ENCODE assay signal across 9 cellular contexts in genomic region chr19:35629332-35629633, GRCh38. TPM values are rescaled to one million over a fixed set of nuclear protein-coding genes. Genes with fewer than 3 reads are reported as not detected.
DNase-seq lines count a peak whose midpoint lies in the region; ATAC-seq and TF ChIP-seq lines count a peak whose summit lies in the region.
"Had no signal": no experiment of that assay in that cellular context is flagged by ENCODE, and none has a peak within 500 bp of the region (broad histone marks: within the 10 kb centered on the region; RNA-seq: fewer than 3 reads in every experiment).

No MANE protein-coding gene starts in this region.

- no peak overlapping the region for H2BK15ac ChIP-seq in mesenchymal stem cell (ENCODE audit: low read depth, poor library complexity, severe bottlenecking)

- H2BK5ac ChIP-seq in mesenchymal stem cell (ENCODE audit: low read depth, low read length, poor library complexity, severe bottlenecking) = no peak overlapping the region

- peak overlapping the region; percentile 97 for H3K4me3 Mint-ChIP-seq in stimulated activated naive CD8-positive, alpha-beta T cell treated with anti-CD3 and anti-CD28 coated beads, Interleukin-15, Interleukin-2, amounts not matched to agents 100 ng/mL and 50 ng/mL, for 24 hours

- no peaks in the 10 kb centered on the region for H3K27me3 Mint-ChIP-seq in stimulated activated naive CD8-positive, alpha-beta T cell treated with anti-CD3 and anti-CD28 coated beads, Interleukin-15, Interleukin-2, amounts not matched to agents 100 ng/mL and 50 ng/mL, for 24 hours

- H2BK12ac ChIP-seq in mesenchymal stem cell (ENCODE audit: low read length in 2 of 2) = no peak overlapping the region

- DNase-seq in stimulated activated naive CD8-positive, alpha-beta T cell treated with anti-CD3 and anti-CD28 coated beads, Interleukin-15, Interleukin-2, amounts not matched to agents 100 U/mL and 50 U/mL, for 24 hours = no peak
- DNase-seq in astrocyte of the cerebellum (ENCODE audit: low read depth) (no peak), mesenchymal stem cell (no peak), aorta (no peak), COR-L47 (lab: John Stamatoyannopoulos, UW) (no peak), SHP77 (lab: John Stamatoyannopoulos, UW) (no peak)
- no peak for DNase-seq in stimulated activated CD4-positive, alpha-beta T cell treated with anti-CD3 and anti-CD28 coated beads, Interleukin-4, amount 100 ng/mL, for 24 hours

- H2AFZ ChIP-seq in mesenchymal stem cell (ENCODE audit: low read depth, low read length) = no peak overlapping the region

- no peak for ATAC-seq in stimulated activated naive CD8-positive, alpha-beta T cell treated with anti-CD3 and anti-CD28 coated beads, Interleukin-15, Interleukin-2, amounts not matched to agents 100 U/mL and 50 U/mL, for 24 hours
- ATAC-seq in aorta (ENCODE audit: low FRiP score) = no peak

- H3K27me3 ChIP-seq in mesenchymal stem cell (ENCODE audit: control insufficient read depth in 1 of 2, insufficient read depth in 1 of 2, low read length in 2 of 2) (no peaks in the 10 kb centered on the region), aorta (ENCODE audit: control insufficient read depth in 1 of 2, insufficient read depth in 2 of 2, low read length in 1 of 2) (no peaks in the 10 kb centered on the region)

- H3K4me1 ChIP-seq in mesenchymal stem cell (ENCODE audit: control insufficient read depth, insufficient read depth, low read depth, low read length) (peaks cover 8% of the 10 kb centered on the region), aorta (ENCODE audit: control insufficient read depth in 1 of 2, insufficient read depth in 2 of 2, low read length in 2 of 2) (no peaks in the 10 kb centered on the region)

- no peak overlapping the region for H3K14ac ChIP-seq in mesenchymal stem cell (ENCODE audit: low read length in 2 of 2)

- intact Hi-C loops in aorta (cut with DNase I) = loop anchor here in 1 of 2 donors (2.0 kb wide), 1 partner anchor 14 kb away; no protein-coding TSS in a partner anchor

- peak overlapping the region; percentile 80 for H3K4me2 ChIP-seq in mesenchymal stem cell (ENCODE audit: low read length, poor library complexity, severe bottlenecking)

- H3K9me3 Mint-ChIP-seq in stimulated activated naive CD8-positive, alpha-beta T cell treated with anti-CD3 and anti-CD28 coated beads, Interleukin-15, Interleukin-2, amounts not matched to agents 100 ng/mL and 50 ng/mL, for 24 hours = no peaks in the 10 kb centered on the region

- H3K4me3 ChIP-seq in astrocyte of the cerebellum (ENCODE audit: low read depth, low read length) (peak overlapping the region; percentile 92), mesenchymal stem cell (ENCODE audit: insufficient read depth in 1 of 2, low read depth in 1 of 2, low read length in 2 of 2) (peak overlapping the region; percentile 95 to 99), aorta (ENCODE audit: low read length in 2 of 2) (peak overlapping the region; percentile 71 to 94)

- H3K36me3 ChIP-seq in mesenchymal stem cell (ENCODE audit: control insufficient read depth in 1 of 2, insufficient read depth in 2 of 2, low read depth in 1 of 2, low read length in 2 of 2) = peaks cover 35 to 40% of the 10 kb centered on the region in 2 experiments
- peaks cover 0 to 7% of the 10 kb centered on the region in 2 donors for H3K36me3 ChIP-seq in aorta (ENCODE audit: control insufficient read depth in 1 of 2, insufficient read depth in 2 of 2, low read length in 1 of 2)

- H3K4me1 Mint-ChIP-seq in stimulated activated naive CD8-positive, alpha-beta T cell treated with anti-CD3 and anti-CD28 coated beads, Interleukin-15, Interleukin-2, amounts not matched to agents 100 ng/mL and 50 ng/mL, for 24 hours (ENCODE audit: low read depth) = peaks cover 20% of the 10 kb centered on the region

- H4K8ac ChIP-seq in mesenchymal stem cell (ENCODE audit: low read length) = peak overlapping the region; percentile 55

- TF ChIP-seq CTCF in astrocyte of the cerebellum (IDR thresholded peaks at IDR 0.05; ENCODE audit: low read depth, low read length, missing control alignments) = no peak

- H3K9me3 ChIP-seq in mesenchymal stem cell (ENCODE audit: control insufficient read depth, low read length) (no peaks in the 10 kb centered on the region), aorta (ENCODE audit: control insufficient read depth, low read length) (no peaks in the 10 kb centered on the region)

- H3K4ac ChIP-seq in mesenchymal stem cell (ENCODE audit: low read depth in 1 of 2, low read length in 2 of 2) = peak overlapping the region in 1 of 2 experiments; percentile 29

- WGBS in mesenchymal stem cell = 14% methylated on average over 15 of the region's 15 CpGs
- WGBS in aorta, 2 donors = 3 to 5% methylated on average over 15 of the region's 15 CpGs

- H3K27ac ChIP-seq in mesenchymal stem cell (ENCODE audit: low read length, poor library complexity, severe bottlenecking) = no peak overlapping the region
- H3K27ac ChIP-seq in aorta (ENCODE audit: low read depth in 1 of 2, low read length in 2 of 2) = peak overlapping the region; percentile 18 to 68

- H3K79me1 ChIP-seq in mesenchymal stem cell (replicated peaks; ENCODE audit: low read length, poor library complexity, severe bottlenecking) = peaks cover 41% of the 10 kb centered on the region

- H3K9ac ChIP-seq in mesenchymal stem cell (ENCODE audit: low read length) = peak overlapping the region; percentile 100

- H2BK120ac ChIP-seq in mesenchymal stem cell (ENCODE audit: low read depth, low read length) = no peak overlapping the region

- H4K91ac ChIP-seq in mesenchymal stem cell (ENCODE audit: low read length) = peak overlapping the region; percentile 44

- no peak overlapping the region for H2AK5ac ChIP-seq in mesenchymal stem cell (ENCODE audit: low read length, severe bottlenecking)

- H3K36me3 Mint-ChIP-seq in stimulated activated naive CD8-positive, alpha-beta T cell treated with anti-CD3 and anti-CD28 coated beads, Interleukin-15, Interleukin-2, amounts not matched to agents 100 ng/mL and 50 ng/mL, for 24 hours (ENCODE audit: low read depth) = peaks cover 38% of the 10 kb centered on the region

- H3K27ac Mint-ChIP-seq in stimulated activated naive CD8-positive, alpha-beta T cell treated with anti-CD3 and anti-CD28 coated beads, Interleukin-15, Interleukin-2, amounts not matched to agents 100 ng/mL and 50 ng/mL, for 24 hours = peak overlapping the region; percentile 99

- no peak overlapping the region for H3K23ac ChIP-seq in mesenchymal stem cell (ENCODE audit: low read length in 2 of 2)

- peak overlapping the region in 1 of 2 experiments; percentile 57 for H3K18ac ChIP-seq in mesenchymal stem cell (ENCODE audit: low read depth in 1 of 2, low read length in 2 of 2)

- in situ Hi-C loops in astrocyte of the cerebellum (cut with HindIII; ENCODE audit: low sequenced_read_pairs) = no loop called here

RNA-seq across cellular contexts. Expression of gene RBM42, which starts 0.4 kb away (rescaled TPM):
- polyA plus RNA-seq in mesenchymal stem cell (2013, experiment 1 of 2) = 45.9 TPM
- polyA plus RNA-seq in mesenchymal stem cell (2013, experiment 2 of 2) = 46.1 TPM
- 10 to 100 TPM; 53.7 to 62.0 TPM for total RNA-seq in aorta
- 10 to 100 TPM; 41.8 to 66.8 TPM for polyA plus RNA-seq in aorta

RNA-seq across cellular contexts. Expression of gene ETV2, which starts 12.3 kb away (rescaled TPM):
- polyA plus RNA-seq in mesenchymal stem cell (2013, experiment 1 of 2) = 2.4 TPM
- polyA plus RNA-seq in mesenchymal stem cell (2013, experiment 2 of 2) = 3.2 TPM
- 1 to 10 TPM in 1 of 2 donors, under 1 TPM in 1; 0.62 to 1.2 TPM for total RNA-seq in aorta
- polyA plus RNA-seq in aorta = 1 to 10 TPM in 1 of 2 donors, under 1 TPM in 1; 0.46 to 1.9 TPM

RNA-seq across cellular contexts. Expression of gene HAUS5, which starts 16.7 kb away (rescaled TPM):
- polyA plus RNA-seq in mesenchymal stem cell (2013, experiment 1 of 2) = 2.4 TPM
- polyA plus RNA-seq in mesenchymal stem cell (2013, experiment 2 of 2) = 2.5 TPM
- 10 to 100 TPM in 1 of 2 donors, 1 to 10 TPM in 1; 5.3 to 10.5 TPM for total RNA-seq in aorta
- polyA plus RNA-seq in aorta = 10 to 100 TPM in 1 of 2 donors, 1 to 10 TPM in 1; 2.9 to 17.5 TPM

RNA-seq across cellular contexts. Expression of gene COX6B1, which starts 18.8 kb away (rescaled TPM):
- 690 TPM for polyA plus RNA-seq in mesenchymal stem cell (2013, experiment 1 of 2)
- 727 TPM for polyA plus RNA-seq in mesenchymal stem cell (2013, experiment 2 of 2)
- total RNA-seq in aorta = 100 to 1,000 TPM; 196 to 216 TPM
- polyA plus RNA-seq in aorta = 100 to 1,000 TPM; 502 to 730 TPM

RNA-seq across cellular contexts. Expression of gene UPK1A, which starts 37.0 kb away (rescaled TPM):
- 0.03 TPM for polyA plus RNA-seq in mesenchymal stem cell (2013, experiment 1 of 2)
- 0.05 TPM for polyA plus RNA-seq in mesenchymal stem cell (2013, experiment 2 of 2)
- not detected for total RNA-seq in aorta
- polyA plus RNA-seq in aorta = 1 to 10 TPM in 1 of 2 donors, under 1 TPM in 1; 0.54 to 1.5 TPM
- total RNA-seq: dermis microvascular lymphatic vessel endothelial cell had no signal
